Comparison of ENCODE assay signal across 8 cellular contexts in genomic region chr17:76139801-76140660, GRCh38. TPM values are rescaled to one million over a fixed set of nuclear protein-coding genes. Genes with fewer than 3 reads are reported as not detected.
DNase-seq lines count a peak whose midpoint lies in the region; ATAC-seq, FAIRE-seq and TF ChIP-seq lines count a peak whose summit lies in the region.

No MANE protein-coding gene starts in this region.

- H3F3A ChIP-seq in DOHH2 (ENCODE audit: control insufficient read depth, insufficient read depth) = peaks cover 7% of the 10 kb centered on the region

- H3K23ac ChIP-seq in H1 (ENCODE audit: insufficient read length) = no peak overlapping the region

- TF ChIP-seq RAD21 in H1 (IDR thresholded peaks at IDR 0.05 in 1 of 2, conservative IDR thresholded peaks at IDR 0.05 in 1 of 2; ENCODE audit: low read depth in 2 of 2, low read length in 2 of 2) = no peak

- no peaks in the 10 kb centered on the region for H3K79me2 ChIP-seq in DOHH2 (ENCODE audit: control insufficient read depth, low read length)
- no peaks in the 10 kb centered on the region for H3K79me2 ChIP-seq in H1 (ENCODE audit: control insufficient read depth in 1 of 2, insufficient read depth in 2 of 2, low read length in 2 of 2)

- H3K36me3 Mint-ChIP-seq in T-cell = no peaks in the 10 kb centered on the region
- H3K36me3 Mint-ChIP-seq in progenitor cell of endocrine pancreas (ENCODE audit: insufficient read depth) = peaks cover 2% of the 10 kb centered on the region

- H3K23me2 ChIP-seq in H1 (ENCODE audit: low read depth, low read length) = peaks cover 16% of the 10 kb centered on the region

- peak overlapping the region; percentile 42; the same call in 1 of the 2 replicates for H4K8ac ChIP-seq in H1 (ENCODE audit: extremely low read depth, insufficient read depth, low read length)

- no peaks in the 10 kb centered on the region for H3K79me1 ChIP-seq in H1 (ENCODE audit: low read depth, low read length)

- H2BK12ac ChIP-seq in H1 (ENCODE audit: low read depth, low read length) = peak overlapping the region; percentile 85; the same call in 1 of the 2 replicates

- peaks cover 47 to 53% (median 52%) of the 10 kb centered on the region in 3 donors for H3K4me1 Mint-ChIP-seq in T-cell
- peaks cover 36% of the 10 kb centered on the region for H3K4me1 Mint-ChIP-seq in progenitor cell of endocrine pancreas (ENCODE audit: low read depth)

- 0 out of 2 replicates have a peak overlapping the region, but pooled peaks have one; percentile 8 for H2BK20ac ChIP-seq in H1 (ENCODE audit: low read length)

- H3K4me1 ChIP-seq in DOHH2 (ENCODE audit: control insufficient read depth, low read length) = peaks cover 44% of the 10 kb centered on the region
- H3K4me1 ChIP-seq in H1 (replicated peaks in 1 of 4; ENCODE audit: control insufficient read depth in 3 of 4, insufficient read depth in 4 of 4, low read length in 3 of 4) = peaks cover 17 to 71% (median 60%) of the 10 kb centered on the region in 4 experiments

- no peak for TF ChIP-seq POLR2A in H1 (IDR thresholded peaks at IDR 0.05; ENCODE audit: control extremely low read depth in 1 of 2, low read depth in 2 of 2, low read length in 2 of 2)

- H2AFZ ChIP-seq in H1 (ENCODE audit: low read length) = no peak overlapping the region

- TF ChIP-seq CTCF in DOHH2 (IDR thresholded peaks at IDR 0.05; ENCODE audit: low read depth, low read length, poor library complexity, severe bottlenecking) = no peak
- TF ChIP-seq CTCF in H1 (IDR thresholded peaks at IDR 0.05; ENCODE audit: control extremely low read depth in 1 of 3, insufficient read depth in 1 of 3, low read depth in 1 of 3, low read length in 3 of 3) = peak in 1 of 3 experiments; percentile 22; a peak in 1 of 4 replicates
- peak; percentile 32 for TF ChIP-seq CTCF in progenitor cell of endocrine pancreas (IDR thresholded peaks at IDR 0.05; ENCODE audit: unreplicated experiment)

- H3K27ac Mint-ChIP-seq in T-cell (peak overlapping the region; percentile 11 to 43), progenitor cell of endocrine pancreas (peak overlapping the region; percentile 96)

- no peak overlapping the region for H3K9ac ChIP-seq in H1 (replicated peaks in 1 of 4; ENCODE audit: extremely low read depth in 1 of 4, low read depth in 3 of 4, low read length in 3 of 4)

- H3K18ac ChIP-seq in H1 (ENCODE audit: extremely low read depth, low read length) = peak overlapping the region; percentile 81

- POLR2A ChIA-PET in T-cell (lab: Charles Lee) = interaction anchor here in 1 of 2 donors (0.5 kb wide), 1 partner anchor 41 kb away, joined by 6 read pairs; no protein-coding TSS in a partner anchor
- POLR2A ChIA-PET in H1 (lab: Charles Lee; ENCODE audit: partially characterized antibody) = interaction anchor here (1.2 to 7.5 kb wide), 4 partner anchors 8 to 37 kb away, joined by 4 to 64 read pairs (median 16); partner anchors contain the start of gene EXOC7
- POLR2A ChIA-PET in HEK293T (lab: Yijun Ruan, JAX) = no interaction called here

- DNase-seq in T-cell (peak in 33 of 34 experiments; percentile 19 to 64 (median 50)), H1 (ENCODE audit: low read depth in 1 of 2, low spot score in 2 of 2) (peak in 1 of 2 experiments; percentile 73), progenitor cell of endocrine pancreas (ENCODE audit: low spot score, unreplicated experiment) (peak; percentile 63), RCC 7860 (ENCODE audit: low spot score) (no peak), pons (ENCODE audit: low spot score) (no peak), HEK293T (ENCODE audit: extremely low spot score) (no peak), COLO829 (ENCODE audit: low spot score) (no peak)

- no peak overlapping the region for H2BK120ac ChIP-seq in H1 (replicated peaks; ENCODE audit: low read depth, low read length)

- H3K27me3 ChIP-seq in DOHH2 (ENCODE audit: control insufficient read depth, low read length) (peaks cover 26% of the 10 kb centered on the region), H1 (replicated peaks in 1 of 4; ENCODE audit: control insufficient read depth in 3 of 4, extremely low read depth in 1 of 4, insufficient read depth in 3 of 4, low read length in 3 of 4) (peaks cover 31 to 75% (median 67%) of the 10 kb centered on the region in 4 experiments)

- TF ChIP-seq EP300 in H1 (IDR thresholded peaks at IDR 0.05; ENCODE audit: borderline replicate concordance in 1 of 2, low read depth in 2 of 2, low read length in 2 of 2) = no peak

- WGBS in H1 (ENCODE audit: extremely low coverage in 1 of 2, insufficient coverage in 1 of 2, insufficient read length in 1 of 2, insufficient replicate concordance in 2 of 2, low coverage in 1 of 2, low lambda C conversion rate in 2 of 2, missing lambda C conversion rate in 1 of 2), 2 experiments = 4% methylated on average over 72 of the region's 78 CpGs; no CpG with 5 or more reads in 1 of the 2 experiments

- H3K9me3 Mint-ChIP-seq in T-cell = no peaks in the 10 kb centered on the region
- H3K9me3 Mint-ChIP-seq in progenitor cell of endocrine pancreas (ENCODE audit: low read depth) = no peaks in the 10 kb centered on the region

- no peak overlapping the region; the same call in 1 of the 2 replicates for H2BK5ac ChIP-seq in H1 (ENCODE audit: low read depth, low read length)

- H3K56ac ChIP-seq in H1 (replicated peaks; ENCODE audit: insufficient read length, low read depth, low read length) = no peak overlapping the region

- no peak overlapping the region for H3K4ac ChIP-seq in H1 (replicated peaks; ENCODE audit: insufficient read length, low read depth, low read length)

- H3K9me3 ChIP-seq in DOHH2 (ENCODE audit: control insufficient read depth, insufficient read depth, low read length) = no peaks in the 10 kb centered on the region
- H3K9me3 ChIP-seq in H1 (ENCODE audit: insufficient read depth in 2 of 2, low read depth in 1 of 2, low read length in 1 of 2) = no peaks in the 10 kb centered on the region

- no peak overlapping the region for H4K5ac ChIP-seq in H1 (ENCODE audit: insufficient read length, low read depth, low read length)

- peak overlapping the region; percentile 83 for H3K4me2 ChIP-seq in DOHH2 (ENCODE audit: low read length)
- peak overlapping the region; percentile 92 to 97 for H3K4me2 ChIP-seq in H1 (ENCODE audit: insufficient read depth in 1 of 2, low read depth in 2 of 2, low read length in 2 of 2)

- H3K14ac ChIP-seq in H1 (ENCODE audit: insufficient read length) = no peak overlapping the region

- CTCF ChIA-PET in T-cell (lab: Charles Lee) = interaction anchor here in 1 of 2 donors (1.9 kb wide), 1 partner anchor 40 kb away, joined by 8 read pairs; no protein-coding TSS in a partner anchor
- CTCF ChIA-PET in H1 (lab: Charles Lee; ENCODE audit: partially characterized antibody) = interaction anchor here (0.8 to 24.4 kb wide), 6 partner anchors 9 to 140 kb away, joined by 3 to 778 read pairs (median 49); partner anchors contain the start of gene EXOC7
- CTCF ChIA-PET in HEK293T (lab: Yijun Ruan, JAX) = interaction anchor here (3.0 kb wide), 1 partner anchor 17 kb away, joined by 8 read pairs; no protein-coding TSS in a partner anchor

- no peak overlapping the region for H2AK5ac ChIP-seq in H1 (ENCODE audit: low read depth, low read length)

- H2BK15ac ChIP-seq in H1 (ENCODE audit: low read length) = no peak overlapping the region

- ATAC-seq in T-cell (replicated peaks in 1 of 4) = peak; percentile 41 to 46 (median 42)

- no peak for FAIRE-seq in H1 (lab: Jason Lieb, UNC)
- no peak for FAIRE-seq in RCC 7860 (lab: Jason Lieb, UNC)

- H3K27ac ChIP-seq in DOHH2 (ENCODE audit: low read depth, low read length) (no peak overlapping the region), H1 (ENCODE audit: low read depth, low read length) (no peak overlapping the region)

- no peak overlapping the region for H4K91ac ChIP-seq in H1 (replicated peaks; ENCODE audit: insufficient read length, low read length)

- H3K9me2 ChIP-seq in DOHH2 (replicated peaks; ENCODE audit: control insufficient read depth, low read length) = no peaks in the 10 kb centered on the region

- H3K27me3 Mint-ChIP-seq in T-cell (peaks cover 0 to 7% of the 10 kb centered on the region in 2 donors), progenitor cell of endocrine pancreas (peaks cover 7% of the 10 kb centered on the region)

- H3K4me3 Mint-ChIP-seq in T-cell (peak overlapping the region; percentile 72 to 76 (median 74)), progenitor cell of endocrine pancreas (ENCODE audit: low read depth) (peak overlapping the region; percentile 91)

- no peak overlapping the region for H3K4me3 ChIP-seq in DOHH2 (ENCODE audit: low read length)
- H3K4me3 ChIP-seq in H1 (ENCODE audit: extremely low read depth in 1 of 4, insufficient read depth in 2 of 4, low read depth in 3 of 4, low read length in 4 of 4) = peak overlapping the region; percentile 40 to 71 (median 45)

- H4K20me1 ChIP-seq in DOHH2 (ENCODE audit: control insufficient read depth, insufficient read depth, low read depth, low read length) (no peaks in the 10 kb centered on the region), H1 (replicated peaks in 1 of 2; ENCODE audit: control insufficient read depth in 1 of 2, insufficient read depth in 2 of 2, low read length in 2 of 2) (no peaks in the 10 kb centered on the region)

- no peaks in the 10 kb centered on the region for H3K36me3 ChIP-seq in DOHH2 (ENCODE audit: control insufficient read depth, low read length)
- no peaks in the 10 kb centered on the region for H3K36me3 ChIP-seq in H1 (ENCODE audit: control insufficient read depth in 2 of 4, insufficient read depth in 4 of 4, low read length in 3 of 4)

RNA-seq across cellular contexts. Expression of gene FOXJ1, which starts 1.0 kb away (rescaled TPM):
- total RNA-seq in T-cell = 1 to 10 TPM in 4 of 5 donors, under 1 TPM in 1; 0.99 to 3.0 (median 1.7) TPM
- 4.9 and 5.4 TPM in 2 replicates for total RNA-seq in H1 (2021; fragmentation: NEBNext Ultra II Directional; extraction: Animal tissue kit (Norgen Biotek cat#: 25700))
- polyA plus RNA-seq in H1 (2011; rRNA removed) = 4.6 and 4.7 TPM in 2 replicates
- 3.7 TPM for polyA plus RNA-seq in H1 (2011; cell fraction: cytosol; rRNA removed)
- 3.7 TPM for polyA plus RNA-seq in H1 (2011; cell fraction: nucleus; rRNA removed)
- polyA plus RNA-seq in H1 (2012, experiment 1 of 2) = 3.2 to 6.3 TPM (median 4.8 TPM) in 4 replicates
- polyA plus RNA-seq in H1 (2012, experiment 2 of 2) = 4.5 TPM
- polyA plus RNA-seq in H1 (2013, experiment 1 of 2) = 5.4 TPM
- 5.7 TPM for polyA plus RNA-seq in H1 (2013, experiment 2 of 2)
- polyA minus RNA-seq in H1 (2011; rRNA and poly(A)+ RNA removed) = 1.3 TPM in 2 replicates
- 3.4 TPM for polyA minus RNA-seq in H1 (2011; cell fraction: cytosol; rRNA and poly(A)+ RNA removed)
- 2.7 TPM for polyA minus RNA-seq in H1 (2011; cell fraction: nucleus; rRNA and poly(A)+ RNA removed)
- total RNA-seq in progenitor cell of endocrine pancreas = 18.6 and 19.0 TPM in 2 replicates

RNA-seq across cellular contexts. Expression of gene EXOC7, which starts 36.4 kb away (rescaled TPM):
- total RNA-seq in T-cell = 100 to 1,000 TPM; 119 to 181 (median 156) TPM
- 92.6 and 95.3 TPM in 2 replicates for total RNA-seq in H1 (2021; fragmentation: NEBNext Ultra II Directional; extraction: Animal tissue kit (Norgen Biotek cat#: 25700))
- 77.1 and 83.3 TPM in 2 replicates for polyA plus RNA-seq in H1 (2011; rRNA removed)
- 73.6 TPM for polyA plus RNA-seq in H1 (2011; cell fraction: cytosol; rRNA removed)
- 231 TPM for polyA plus RNA-seq in H1 (2011; cell fraction: nucleus; rRNA removed)
- polyA plus RNA-seq in H1 (2012, experiment 1 of 2) = 53.1 to 105 TPM (median 63.0 TPM) in 4 replicates
- 42.5 TPM for polyA plus RNA-seq in H1 (2012, experiment 2 of 2)
- 44.0 TPM for polyA plus RNA-seq in H1 (2013, experiment 1 of 2)
- 43.4 TPM for polyA plus RNA-seq in H1 (2013, experiment 2 of 2)
- polyA minus RNA-seq in H1 (2011; rRNA and poly(A)+ RNA removed) = 129 and 130 TPM in 2 replicates
- 56.7 TPM for polyA minus RNA-seq in H1 (2011; cell fraction: cytosol; rRNA and poly(A)+ RNA removed)
- polyA minus RNA-seq in H1 (2011; cell fraction: nucleus; rRNA and poly(A)+ RNA removed) = 113 TPM
- total RNA-seq in progenitor cell of endocrine pancreas = 354 and 364 TPM in 2 replicates

Comparison
In these comparisons a context has a peak if more than half of its experiments do, and no peak if none do; other contexts are left out.
1. DNase-seq: peak in T-cell (33 of 34) and progenitor cell of endocrine pancreas (single experiment); none in RCC 7860 (single experiment), pons (single experiment), HEK293T (single experiment) and COLO829 (single experiment).